16 cellular contexts compared by ENCODE assay signal in genomic region chr1:20373764-20374163, GRCh38.
"Had no signal": no experiment of that assay in that cellular context is flagged by ENCODE, and none has a peak within 500 bp of the region (broad histone marks: within the 10 kb centered on the region; RNA-seq: fewer than 3 reads in every experiment).

No MANE protein-coding gene starts in this region.

- H3K4me3 ChIP-seq: gastroesophageal sphincter, hepatocyte, thoracic aorta had no signal

- H3K27ac ChIP-seq: epithelial cell of prostate, gastroesophageal sphincter, hepatocyte, thoracic aorta had no signal

- ATAC-seq: activated CD8-positive, alpha-beta T cell treated with anti-CD3 and anti-CD28 coated beads, Interleukin-2, amount 10 ng/mL, durations not matched to agents 7 days and 5 days; effector memory CD8-positive, alpha-beta T cell; gastroesophageal sphincter had no signal

- DNase-seq: activated CD4-positive, alpha-beta T cell treated with anti-CD3 and anti-CD28 coated beads for 48 hours; activated CD8-positive, alpha-beta memory T cell treated with anti-CD3 and anti-CD28 coated beads, Interleukin-2, amount 50 U/mL, for 48 hours; activated CD8-positive, alpha-beta T cell treated with anti-CD3 and anti-CD28 coated beads, Interleukin-2, amount 10 ng/mL, durations not matched to agents 7 days and 5 days; activated naive CD4-positive, alpha-beta T cell; aorta; cortex of kidney; effector memory CD8-positive, alpha-beta T cell; kidney; mesendoderm; nephron progenitor cell; stimulated activated CD4-positive, alpha-beta T cell treated with anti-CD3 and anti-CD28 coated beads, Interleukin-4, amount 100 ng/mL, for 24 hours had no signal

- H3K79me2 ChIP-seq: hepatocyte had no signal

- H3K4me1 ChIP-seq: gastroesophageal sphincter had no signal

- H3K9me3 ChIP-seq: gastroesophageal sphincter, thoracic aorta had no signal

- FAIRE-seq: bronchial epithelial cell, kidney had no signal

- H2AFZ ChIP-seq: hepatocyte had no signal

- H3K4me2 ChIP-seq: hepatocyte had no signal

- H3K36me3 ChIP-seq: gastroesophageal sphincter, thoracic aorta had no signal
